ENCODE assay signal across 25 cellular contexts in genomic region chr9:34625087-34625486, GRCh38. TPM values are rescaled to one million over a fixed set of nuclear protein-coding genes. Genes with fewer than 3 reads are reported as not detected.
"Had no signal": no experiment of that assay in that cellular context is flagged by ENCODE, and none has a peak within 500 bp of the region (broad histone marks: within the 10 kb centered on the region; RNA-seq: fewer than 3 reads in every experiment).

No MANE protein-coding gene starts in this region.

- H3K4me3 ChIP-seq: left lung, pancreas, stomach had no signal

- H3K9me3 ChIP-seq: left lung, neutrophil, pancreas, stomach had no signal

- FAIRE-seq: colon, endometrium, kidney, pancreas had no signal

- H3K27ac ChIP-seq: left lung, neutrophil, pancreas, stomach, VCaP had no signal

- ATAC-seq: left lung; pancreas; sciatic nerve; stimulated activated effector memory CD8-positive, alpha-beta T cell treated with anti-CD3 and anti-CD28 coated beads, Interleukin-12 subunit alpha, Interleukin-12 subunit beta, amount 100 ng/mL, for 72 hours had no signal

- H3K36me3 ChIP-seq: left lung, neutrophil, pancreas, stomach had no signal

- DNase-seq: activated CD4-positive, alpha-beta T cell treated with anti-CD3 and anti-CD28 coated beads, Interleukin-2, amount 50 U/mL, for 4 hours; activated gamma-delta T cell treated with Interleukin-2 at 50 U/mL for 16 hours; activated naive CD8-positive, alpha-beta T cell treated with anti-CD3 and anti-CD28 coated beads, Interleukin-2, amount 10 ng/mL, durations not matched to agents 7 days and 5 days; amygdala; central memory CD4-positive, alpha-beta T cell; erythroblast; foreskin melanocyte; hypothalamus; kidney; left lung; naive B cell; pancreas; stimulated activated CD4-positive, alpha-beta T cell treated with anti-CD3 and anti-CD28 coated beads, Interleukin-4, amount 100 ng/mL, for 24 hours; stomach; SW 1271; T-helper 2 cell; trophoblast cell had no signal

RNA-seq across cellular contexts. Expression of gene ARID3C, which starts 3.8 kb away (rescaled TPM):
- total RNA-seq: activated naive CD8-positive, alpha-beta T cell treated with anti-CD3 and anti-CD28 coated beads, Interleukin-2, amount 10 ng/mL, durations not matched to agents 7 days and 5 days; kidney; left lung; mononuclear cell; pancreas; stomach; temporal lobe had no signal
- polyA plus RNA-seq: pancreas, stomach had no signal
